9 cellular contexts compared by ENCODE assay signal in genomic region chr9:35649431-35650340, GRCh38. TPM values are rescaled to one million over a fixed set of nuclear protein-coding genes. Genes with fewer than 3 reads are reported as not detected.
DNase-seq lines count a peak whose midpoint lies in the region; ATAC-seq and TF ChIP-seq lines count a peak whose summit lies in the region.
"Had no signal": no experiment of that assay in that cellular context is flagged by ENCODE, and none has a peak within 500 bp of the region (broad histone marks: within the 10 kb centered on the region; RNA-seq: fewer than 3 reads in every experiment).

No MANE protein-coding gene starts in this region.

- H3K4me3 Mint-ChIP-seq in stimulated activated effector memory CD8-positive, alpha-beta T cell treated with anti-CD3 and anti-CD28 coated beads, Interleukin-12 subunit alpha, Interleukin-12 subunit beta, amount 100 ng/mL, for 72 hours: peak overlapping the region; percentile 89

- peak; percentile 82 for DNase-seq in GM23248
- peak; percentile 67 for DNase-seq in UCSD-AML1 (lab: John Stamatoyannopoulos, UW; ENCODE audit: unreplicated experiment)
- no peak for DNase-seq in esophagus squamous epithelium (lab: John Stamatoyannopoulos, UW)
- peak in 1 of 2 donors; percentile 74 for DNase-seq in stimulated activated effector memory CD8-positive, alpha-beta T cell treated with anti-CD3 and anti-CD28 coated beads, Interleukin-12 subunit alpha, Interleukin-12 subunit beta, amount 100 ng/mL, for 72 hours (ENCODE audit: low spot score in 2 of 2)
- DNase-seq in superior temporal gyrus (ENCODE audit: extremely low spot score): no peak
- no peak for DNase-seq in NCI-H524 (lab: John Stamatoyannopoulos, UW)

- H3K4me2 ChIP-seq in GM23248 (ENCODE audit: unreplicated experiment): peak overlapping the region; percentile 59

- H3K9ac ChIP-seq in GM23248: peak overlapping the region; percentile 57

- peak overlapping the region; percentile 96 for H3K27ac Mint-ChIP-seq in stimulated activated effector memory CD8-positive, alpha-beta T cell treated with anti-CD3 and anti-CD28 coated beads, Interleukin-12 subunit alpha, Interleukin-12 subunit beta, amount 100 ng/mL, for 72 hours

- H3K27me3 ChIP-seq in GM23248 (replicated peaks; ENCODE audit: insufficient read depth): no peaks in the 10 kb centered on the region
- no peaks in the 10 kb centered on the region for H3K27me3 ChIP-seq in esophagus squamous epithelium

- intact Hi-C loops in esophagus squamous epithelium (cut with DNase I): no loop called here

- peaks cover 37% of the 10 kb centered on the region for H3K36me3 Mint-ChIP-seq in stimulated activated effector memory CD8-positive, alpha-beta T cell treated with anti-CD3 and anti-CD28 coated beads, Interleukin-12 subunit alpha, Interleukin-12 subunit beta, amount 100 ng/mL, for 72 hours

- 0 out of 2 replicates have a peak, but pooled peaks cover 5% of the 10 kb centered on the region for H3K79me2 ChIP-seq in GM23248 (ENCODE audit: insufficient read depth)

- no peak for ATAC-seq in stimulated activated effector memory CD8-positive, alpha-beta T cell treated with anti-CD3 and anti-CD28 coated beads, Interleukin-12 subunit alpha, Interleukin-12 subunit beta, amount 100 ng/mL, for 72 hours
- no peak for ATAC-seq in HG03159 (IDR thresholded peaks at IDR 0.05; ENCODE audit: unreplicated experiment)
- ATAC-seq in HG02571 (IDR thresholded peaks at IDR 0.05; ENCODE audit: unreplicated experiment): no peak

- H3K9me2 ChIP-seq in GM23248 (ENCODE audit: insufficient read depth): no peaks in the 10 kb centered on the region

- H3K27ac ChIP-seq in GM23248 (peak overlapping the region; percentile 48), esophagus squamous epithelium (peak overlapping the region; percentile 3 to 78 (median 48))

- H3K9me3 ChIP-seq in GM23248 (ENCODE audit: low read depth) (no peaks in the 10 kb centered on the region), esophagus squamous epithelium (no peaks in the 10 kb centered on the region)

- peaks cover 50% of the 10 kb centered on the region for H3K4me1 ChIP-seq in GM23248 (ENCODE audit: insufficient read depth)
- peaks cover 8 to 61% (median 27%) of the 10 kb centered on the region in 3 donors for H3K4me1 ChIP-seq in esophagus squamous epithelium

- peaks cover 33% of the 10 kb centered on the region for H3F3A ChIP-seq in GM23248 (ENCODE audit: insufficient read depth)

- H2AFZ ChIP-seq in GM23248: peak overlapping the region; percentile 89

- 17 to 25% methylated on average over 19 to 25 of the region's 26 CpGs for WGBS in GM23248 (ENCODE audit: low coverage in 1 of 2, low lambda C conversion rate in 2 of 2, missing lambda C conversion rate in 2 of 2), 2 experiments
- 47 to 51% methylated on average over 8 to 14 of the region's 26 CpGs for WGBS in esophagus squamous epithelium, 2 donors

- in situ Hi-C loops in GM23248 (cut with MboI): no loop called here

- H3K4me3 ChIP-seq in GM23248: 0 out of 2 replicates have a peak overlapping the region, but pooled peaks have one; percentile 13
- H3K4me3 ChIP-seq in esophagus squamous epithelium: peak overlapping the region in 3 of 4 donors; percentile 11 to 55 (median 37)

- no peaks in the 10 kb centered on the region for H4K20me1 ChIP-seq in GM23248 (ENCODE audit: insufficient read depth)

- no peaks in the 10 kb centered on the region for H3K36me3 ChIP-seq in GM23248 (ENCODE audit: low read depth)
- no peaks in the 10 kb centered on the region for H3K36me3 ChIP-seq in esophagus squamous epithelium

- peaks cover 54% of the 10 kb centered on the region for H3K4me1 Mint-ChIP-seq in stimulated activated effector memory CD8-positive, alpha-beta T cell treated with anti-CD3 and anti-CD28 coated beads, Interleukin-12 subunit alpha, Interleukin-12 subunit beta, amount 100 ng/mL, for 72 hours

- TF ChIP-seq POLR2A in esophagus squamous epithelium (IDR thresholded peaks at IDR 0.05): no peak

- H3K9me3 Mint-ChIP-seq in stimulated activated effector memory CD8-positive, alpha-beta T cell treated with anti-CD3 and anti-CD28 coated beads, Interleukin-12 subunit alpha, Interleukin-12 subunit beta, amount 100 ng/mL, for 72 hours: no peaks in the 10 kb centered on the region

- no peak for TF ChIP-seq CTCF in esophagus squamous epithelium (IDR thresholded peaks at IDR 0.05)

RNA-seq across cellular contexts. Expression of gene SIT1, which starts 1.0 kb away (rescaled TPM):
- total RNA-seq in GM23248 (2014; rRNA removed; shearing (Covaris generic)): not detected in 2 replicates
- polyA plus RNA-seq in GM23248 (2016; fragmentation: Nextera tagmentation; extraction: Ambion mirVana): 0.58 TPM in 1 of 2 replicates, not detected in the other
- total RNA-seq in esophagus squamous epithelium: 1 to 10 TPM in 3 of 4 donors, under 1 TPM in 1; 0.42 to 4.2 (median 1.5) TPM
- total RNA-seq: lower leg skin had no signal

RNA-seq across cellular contexts. Expression of gene RMRP, which starts 8.1 kb away (rescaled TPM):
- total RNA-seq in GM23248 (2014; rRNA removed; shearing (Covaris generic)): 14,230 and 20,944 TPM in 2 replicates
- not detected in 2 replicates for polyA plus RNA-seq in GM23248 (2016; fragmentation: Nextera tagmentation; extraction: Ambion mirVana)
- total RNA-seq in esophagus squamous epithelium: 1,000 to 10,000 TPM in 3 of 4 donors, 100 to 1,000 TPM in 1; 759 to 4,621 (median 3,503) TPM

RNA-seq across cellular contexts. Expression of gene CCDC107, which starts 8.4 kb away (rescaled TPM):
- total RNA-seq in GM23248 (2014; rRNA removed; shearing (Covaris generic)): 20.5 and 28.6 TPM in 2 replicates
- polyA plus RNA-seq in GM23248 (2016; fragmentation: Nextera tagmentation; extraction: Ambion mirVana): 52.8 and 55.7 TPM in 2 replicates
- 10 to 100 TPM in 3 of 4 donors, 1 to 10 TPM in 1; 6.6 to 19.6 (median 14.2) TPM for total RNA-seq in esophagus squamous epithelium

RNA-seq across cellular contexts. Expression of gene ARHGEF39, which starts 15.3 kb away (rescaled TPM):
- total RNA-seq in GM23248 (2014; rRNA removed; shearing (Covaris generic)): 0.13 and 2.1 TPM in 2 replicates
- 1.6 and 1.8 TPM in 2 replicates for polyA plus RNA-seq in GM23248 (2016; fragmentation: Nextera tagmentation; extraction: Ambion mirVana)
- 10 to 100 TPM in 1 of 4 donors, 1 to 10 TPM in 3; 1.3 to 17.5 (median 5.1) TPM for total RNA-seq in esophagus squamous epithelium

RNA-seq across cellular contexts. Expression of gene CA9, which starts 24.0 kb away (rescaled TPM):
- total RNA-seq in GM23248 (2014; rRNA removed; shearing (Covaris generic)): 3.4 and 4.3 TPM in 2 replicates
- 2.3 and 2.7 TPM in 2 replicates for polyA plus RNA-seq in GM23248 (2016; fragmentation: Nextera tagmentation; extraction: Ambion mirVana)
- total RNA-seq in esophagus squamous epithelium: 1 to 10 TPM in 1 of 4 donors, not detected in 3; 2.2 TPM

Comparison
In these comparisons a context has a peak if more than half of its experiments do, and no peak if none do; other contexts are left out.
1. DNase-seq: peak in GM23248 (single experiment) and UCSD-AML1 (single experiment); none in esophagus squamous epithelium (single experiment), superior temporal gyrus (single experiment) and NCI-H524 (0 of 2).